2 cellular contexts compared by ENCODE assay signal in genomic region chr9:37608250-37608649, GRCh38.
TF ChIP-seq lines count a peak whose summit lies in the region.

No MANE protein-coding gene starts in this region.

TF ChIP-seq in HEK293, 187 proteins besides CTCF, POLR2A, EP300 and RAD21:
- no peak for TF ChIP-seq GLIS1 (tag by site-specific recombination; IDR thresholded peaks at IDR 0.05)
- TF ChIP-seq ZNF366 (tag by site-specific recombination; conservative IDR thresholded peaks at IDR 0.05) = peak; percentile 74

TF ChIP-seq in K562, 482 proteins besides CTCF, POLR2A, EP300 and RAD21:
- TF ChIP-seq OTX1 (CRISPR knock-in tag; IDR thresholded peaks at IDR 0.05) (peak; percentile 41; the same call in 1 of the 2 replicates), GTF2A2 (tag; IDR thresholded peaks at IDR 0.05) (no peak), RBM14 (IDR thresholded peaks at IDR 0.05; ENCODE audit: borderline replicate concordance, insufficient read depth, low read depth, low read length) (no peak), ZNF354B (CRISPR knock-in tag; IDR thresholded peaks at IDR 0.05) (no peak)
- TF ChIP-seq, protein P1, sequence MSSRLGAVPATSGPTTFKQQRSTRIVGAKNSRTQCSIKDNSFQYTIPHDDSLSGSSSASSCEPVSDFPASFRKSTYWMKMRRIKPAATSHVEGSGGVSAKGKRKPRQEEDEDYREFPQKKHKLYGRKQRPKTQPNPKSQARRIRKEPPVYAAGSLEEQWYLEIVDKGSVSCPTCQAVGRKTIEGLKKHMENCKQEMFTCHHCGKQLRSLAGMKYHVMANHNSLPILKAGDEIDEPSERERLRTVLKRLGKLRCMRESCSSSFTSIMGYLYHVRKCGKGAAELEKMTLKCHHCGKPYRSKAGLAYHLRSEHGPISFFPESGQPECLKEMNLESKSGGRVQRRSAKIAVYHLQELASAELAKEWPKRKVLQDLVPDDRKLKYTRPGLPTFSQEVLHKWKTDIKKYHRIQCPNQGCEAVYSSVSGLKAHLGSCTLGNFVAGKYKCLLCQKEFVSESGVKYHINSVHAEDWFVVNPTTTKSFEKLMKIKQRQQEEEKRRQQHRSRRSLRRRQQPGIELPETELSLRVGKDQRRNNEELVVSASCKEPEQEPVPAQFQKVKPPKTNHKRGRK (tag; IDR thresholded peaks at IDR 0.05) = peak; percentile 95
